Comparison of ENCODE assay signal across 28 cellular contexts in the genomic region with DNA sequence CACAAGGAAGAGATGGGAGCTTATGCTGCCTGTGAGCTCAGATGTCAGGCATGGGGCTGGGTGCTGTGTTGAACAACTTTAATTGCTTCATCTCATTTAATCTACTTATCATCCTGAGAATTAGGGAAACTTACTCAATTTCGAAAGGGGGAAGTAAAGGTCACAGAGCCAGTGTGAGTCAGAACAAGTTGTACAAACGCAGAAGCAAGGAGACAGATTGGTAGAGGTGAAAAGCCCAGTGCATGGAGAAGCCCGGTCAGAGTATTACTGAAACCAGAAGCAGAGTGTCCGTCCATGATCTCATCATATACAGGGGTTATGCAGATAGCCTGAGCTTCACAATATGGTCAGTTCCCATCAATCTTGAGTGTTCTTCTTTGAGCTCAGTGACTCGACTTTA.
DNase-seq lines count a peak whose midpoint lies in the region; ATAC-seq and TF ChIP-seq lines count a peak whose summit lies in the region.
"Had no signal": no experiment of that assay in that cellular context is flagged by ENCODE, and none has a peak within 500 bp of the region (broad histone marks: within the 10 kb centered on the region; RNA-seq: fewer than 3 reads in every experiment).

No MANE protein-coding gene starts in this region.

- H3K27me3 ChIP-seq in GM23338 (ENCODE audit: insufficient read depth) (no peaks in the 10 kb centered on the region), lung (ENCODE audit: control insufficient read depth, insufficient read depth) (no peaks in the 10 kb centered on the region)
- H3K27me3 ChIP-seq: ascending aorta, dorsolateral prefrontal cortex, heart right ventricle, ovary, testis had no signal

- peaks cover 2% of the 10 kb centered on the region for H3K27me3 Mint-ChIP-seq in GM23338 (ENCODE audit: insufficient read depth, low read depth, poor library complexity)
- H3K27me3 Mint-ChIP-seq in activated T-helper 2 cell treated with anti-CD3 and anti-CD28 coated beads, Interferon-gamma antibody, Interleukin-2, Interleukin-4, amounts not matched to agents 10 μg/mL and 5 μg/mL and 100 μg/mL, durations not matched to agents 14 hours and 24 hours and 36 hours (ENCODE audit: low read depth) = no peaks in the 10 kb centered on the region
- H3K27me3 Mint-ChIP-seq: naive thymus-derived CD8-positive, alpha-beta T cell had no signal

- no peaks in the 10 kb centered on the region for H3K4me1 ChIP-seq in GM23338 (ENCODE audit: insufficient read depth)
- H3K4me1 ChIP-seq in lung (ENCODE audit: control insufficient read depth in 2 of 2, insufficient read depth in 2 of 2, low read length in 2 of 2) = no peaks in the 10 kb centered on the region
- H3K4me1 ChIP-seq: ascending aorta, heart right ventricle, testis had no signal

- H3K27ac ChIP-seq in GM23338 (ENCODE audit: low read depth) = no peak overlapping the region
- no peak overlapping the region for H3K27ac ChIP-seq in lung (ENCODE audit: low read depth in 1 of 2, low read length in 1 of 2)
- H3K27ac ChIP-seq: ascending aorta, C4-2B, dorsolateral prefrontal cortex, epithelial cell of prostate, heart right ventricle, ovary, testis had no signal

- no peak overlapping the region for H3K4me2 ChIP-seq in GM23338

- H3F3A ChIP-seq in GM23338 (replicated peaks; ENCODE audit: low read depth) = no peaks in the 10 kb centered on the region

- TF ChIP-seq CTCF in GM23338 (conservative IDR thresholded peaks at IDR 0.05; ENCODE audit: low read depth in 2 of 2) = no peak
- no peak for TF ChIP-seq CTCF in NB4 (IDR thresholded peaks at IDR 0.05; ENCODE audit: low read depth, low read length)
- TF ChIP-seq CTCF in lung (IDR thresholded peaks at IDR 0.05; ENCODE audit: control extremely low read depth, extremely low read depth) = no peak

- WGBS in lung, 2 donors = 37 to 49% methylated on average over 5 of the region's 5 CpGs

- no peak for TF ChIP-seq POLR2A in NB4 (IDR thresholded peaks at IDR 0.05; ENCODE audit: extremely low read depth, insufficient read length)

- no peaks in the 10 kb centered on the region for H3K79me2 ChIP-seq in GM23338 (replicated peaks; ENCODE audit: insufficient read depth)

- ATAC-seq in GM23338 (no peak), lung (ENCODE audit: insufficient read depth, low FRiP score) (peak; percentile 36)
- ATAC-seq: activated naive CD4-positive, alpha-beta T cell treated with anti-CD3 and anti-CD28 coated beads, Interleukin-2, amount 50 U/mL, for 72 hours; HCT116; heart right ventricle; naive thymus-derived CD8-positive, alpha-beta T cell; WTC11 had no signal

- H3K27ac Mint-ChIP-seq in GM23338 = no peak overlapping the region
- no peak overlapping the region for H3K27ac Mint-ChIP-seq in activated T-helper 2 cell treated with anti-CD3 and anti-CD28 coated beads, Interferon-gamma antibody, Interleukin-2, Interleukin-4, amounts not matched to agents 10 μg/mL and 5 μg/mL and 100 μg/mL, durations not matched to agents 14 hours and 24 hours and 36 hours
- H3K27ac Mint-ChIP-seq: activated naive CD4-positive, alpha-beta T cell treated with anti-CD3 and anti-CD28 coated beads, Interleukin-2, amount 50 U/mL, for 72 hours; WTC11 had no signal

- peaks cover 7% of the 10 kb centered on the region; the same call in 1 of the 2 replicates for H3K9me2 ChIP-seq in GM23338 (ENCODE audit: insufficient read depth)

- no peaks in the 10 kb centered on the region for H3K4me1 Mint-ChIP-seq in GM23338
- no peaks in the 10 kb centered on the region for H3K4me1 Mint-ChIP-seq in activated T-helper 2 cell treated with anti-CD3 and anti-CD28 coated beads, Interferon-gamma antibody, Interleukin-2, Interleukin-4, amounts not matched to agents 10 μg/mL and 5 μg/mL and 100 μg/mL, durations not matched to agents 14 hours and 24 hours and 36 hours (ENCODE audit: low read depth)

- intact Hi-C loops in activated T-helper 2 cell treated with anti-CD3 and anti-CD28 coated beads, Interferon-gamma antibody, Interleukin-2, Interleukin-4, amounts not matched to agents 10 μg/mL and 5 μg/mL and 100 μg/mL, durations not matched to agents 14 hours and 24 hours and 36 hours (cut with micrococcal nuclease) = no loop called here

- H3K9me3 ChIP-seq in lung (ENCODE audit: control insufficient read depth in 2 of 2, insufficient read depth in 1 of 2, low read length in 1 of 2) = no peaks in the 10 kb centered on the region
- H3K9me3 ChIP-seq: ascending aorta, heart right ventricle, ovary, testis had no signal

- H3K4me3 Mint-ChIP-seq in GM23338 = no peak overlapping the region
- no peak overlapping the region for H3K4me3 Mint-ChIP-seq in activated T-helper 2 cell treated with anti-CD3 and anti-CD28 coated beads, Interferon-gamma antibody, Interleukin-2, Interleukin-4, amounts not matched to agents 10 μg/mL and 5 μg/mL and 100 μg/mL, durations not matched to agents 14 hours and 24 hours and 36 hours (ENCODE audit: low read depth)
- H3K4me3 Mint-ChIP-seq: naive thymus-derived CD8-positive, alpha-beta T cell; WTC11 had no signal

- no peaks in the 10 kb centered on the region; the same call in 2 of the 3 replicates for H3K9me3 Mint-ChIP-seq in GM23338
- no peaks in the 10 kb centered on the region for H3K9me3 Mint-ChIP-seq in activated T-helper 2 cell treated with anti-CD3 and anti-CD28 coated beads, Interferon-gamma antibody, Interleukin-2, Interleukin-4, amounts not matched to agents 10 μg/mL and 5 μg/mL and 100 μg/mL, durations not matched to agents 14 hours and 24 hours and 36 hours
- H3K9me3 Mint-ChIP-seq: naive thymus-derived CD8-positive, alpha-beta T cell; WTC11 had no signal

- no peak for DNase-seq in GM23338 (ENCODE audit: low spot score)
- peak; percentile 59 for DNase-seq in NB4 (ENCODE audit: low read depth)
- DNase-seq in amniotic epithelial cell (ENCODE audit: low read depth) = peak; percentile 14
- DNase-seq in lung (ENCODE audit: low spot score) = no peak
- no peak for DNase-seq in activated CD8-positive, alpha-beta memory T cell treated with anti-CD3 and anti-CD28 coated beads, Interleukin-2, amount 50 U/mL, for 48 hours
- no peak for DNase-seq in nucleus accumbens (lab: John Stamatoyannopoulos, UW)
- DNase-seq in activated T-helper 2 cell treated with anti-CD3 and anti-CD28 coated beads, Interferon-gamma antibody, Interleukin-2, Interleukin-4, amounts not matched to agents 10 μg/mL and 5 μg/mL and 100 μg/mL, durations not matched to agents 14 hours and 24 hours and 36 hours (ENCODE audit: low spot score) = no peak
- no peak for DNase-seq in stimulated activated CD4-positive, alpha-beta T cell treated with anti-CD3 and anti-CD28 coated beads, Interleukin-12 subunit alpha, Interleukin-12 subunit beta, amount 100 ng/mL, for 4 hours
- DNase-seq: activated CD4-positive, alpha-beta T cell treated with anti-CD3 and anti-CD28 coated beads, Interleukin-2, amount 50 U/mL, for 1 hour; dorsolateral prefrontal cortex; EL; heart right ventricle; naive thymus-derived CD8-positive, alpha-beta T cell; NCI-H1436; NCI-H2171; NCI-H510A treated with DMSO at 0.1 percent for 48 hours; ovary; right cardiac atrium; stimulated activated CD4-positive, alpha-beta T cell treated with anti-CD3 and anti-CD28 coated beads, Interleukin-4, amount 100 ng/mL, for 4 hours; stimulated activated naive CD4-positive, alpha-beta T cell treated with Interleukin-2 at 50 U/mL for 16 hours; T1000; testis had no signal

- H3K36me3 ChIP-seq in GM23338 (ENCODE audit: insufficient read depth) = no peaks in the 10 kb centered on the region
- H3K36me3 ChIP-seq in lung (ENCODE audit: control insufficient read depth in 2 of 2, insufficient read depth in 2 of 2, low read length in 2 of 2) = no peaks in the 10 kb centered on the region
- H3K36me3 ChIP-seq: ascending aorta, heart right ventricle, ovary had no signal

- H3K36me3 Mint-ChIP-seq in GM23338 (ENCODE audit: low read depth) = no peaks in the 10 kb centered on the region; the same call in 2 of the 3 replicates
- no peaks in the 10 kb centered on the region for H3K36me3 Mint-ChIP-seq in activated T-helper 2 cell treated with anti-CD3 and anti-CD28 coated beads, Interferon-gamma antibody, Interleukin-2, Interleukin-4, amounts not matched to agents 10 μg/mL and 5 μg/mL and 100 μg/mL, durations not matched to agents 14 hours and 24 hours and 36 hours (ENCODE audit: low read depth)
- H3K36me3 Mint-ChIP-seq: activated naive CD4-positive, alpha-beta T cell treated with anti-CD3 and anti-CD28 coated beads, Interleukin-2, amount 50 U/mL, for 72 hours; naive thymus-derived CD8-positive, alpha-beta T cell; WTC11 had no signal

- H3K4me3 ChIP-seq in GM23338 = no peak overlapping the region
- no peak overlapping the region for H3K4me3 ChIP-seq in NB4 (ENCODE audit: low read depth, low read length)
- H3K4me3 ChIP-seq in lung = no peak overlapping the region
- H3K4me3 ChIP-seq: ascending aorta, dorsolateral prefrontal cortex, heart right ventricle, ovary, testis had no signal

- H2AFZ ChIP-seq in GM23338 = peak overlapping the region; percentile 78; the same call in 1 of the 2 replicates

- H4K20me1 ChIP-seq in GM23338 (replicated peaks; ENCODE audit: insufficient read depth) = no peaks in the 10 kb centered on the region; the same call in 1 of the 2 replicates

TF ChIP-seq in GM23338, 12 proteins besides CTCF, POLR2A, EP300 and RAD21:
- no peak for TF ChIP-seq EZH2phosphoT487 (IDR thresholded peaks at IDR 0.05; ENCODE audit: unreplicated experiment)
- no peak for TF ChIP-seq JUNB (IDR thresholded peaks at IDR 0.05; ENCODE audit: unreplicated experiment)
- no peak for TF ChIP-seq ZNF331 (CRISPR knock-in tag; IDR thresholded peaks at IDR 0.05; ENCODE audit: low read depth)

Comparison
In these comparisons a context has a peak if more than half of its experiments do, and no peak if none do; other contexts are left out.
1. DNase-seq: peak in NB4 (single experiment) and amniotic epithelial cell (single experiment); none in GM23338 (single experiment), lung (single experiment), activated CD8-positive, alpha-beta memory T cell treated with anti-CD3 and anti-CD28 coated beads, Interleukin-2, amount 50 U/mL, for 48 hours (single experiment), nucleus accumbens (0 of 56), activated T-helper 2 cell treated with anti-CD3 and anti-CD28 coated beads, Interferon-gamma antibody, Interleukin-2, Interleukin-4, amounts not matched to agents 10 μg/mL and 5 μg/mL and 100 μg/mL, durations not matched to agents 14 hours and 24 hours and 36 hours (single experiment) and stimulated activated CD4-positive, alpha-beta T cell treated with anti-CD3 and anti-CD28 coated beads, Interleukin-12 subunit alpha, Interleukin-12 subunit beta, amount 100 ng/mL, for 4 hours (single experiment).